In genomic region chr15:85649372-85649771, GRCh38 we compare ENCODE assay signal across 8 cellular contexts.
DNase-seq lines count a peak whose midpoint lies in the region; ATAC-seq, FAIRE-seq and TF ChIP-seq lines count a peak whose summit lies in the region.

No MANE protein-coding gene starts in this region.

- TF ChIP-seq POLR2A in A549 (IDR thresholded peaks at IDR 0.05; ENCODE audit: low read length) (no peak), gastrocnemius medialis (IDR thresholded peaks at IDR 0.05) (no peak)

- no peak for TF ChIP-seq EP300 in A549 (IDR thresholded peaks at IDR 0.05)

- H3K4me3 ChIP-seq in A549 (no peak overlapping the region), fibroblast of pulmonary artery (replicated peaks; ENCODE audit: low read depth, low read length) (no peak overlapping the region), gastrocnemius medialis (no peak overlapping the region)

- FAIRE-seq in A549 (lab: Jason Lieb, UNC) = no peak

- H3K9me3 Mint-ChIP-seq in activated B cell treated with CpG ODN at 0.5 μM for 24 hours = no peaks in the 10 kb centered on the region

- CTCF ChIA-PET in A549 (lab: Yijun Ruan, JAX) = interaction anchor here (0.6 to 1.0 kb wide), 3 partner anchors 12 to 63 kb away, joined by 3 to 5 read pairs (median 3); no protein-coding TSS in a partner anchor
- CTCF ChIA-PET in activated B cell treated with CpG ODN at 0.5 μM for 24 hours (lab: Charles Lee) = no interaction called here

- H3K4me1 Mint-ChIP-seq in activated B cell treated with CpG ODN at 0.5 μM for 24 hours = peaks cover 11% of the 10 kb centered on the region

- ATAC-seq in A549 (peak in 1 of 2 experiments; percentile 67; a peak in 3 of 6 replicates), HG02885 (IDR thresholded peaks at IDR 0.05; ENCODE audit: poor library complexity, unreplicated experiment) (peak; percentile 62), activated B cell treated with CpG ODN at 0.5 μM for 24 hours (ENCODE audit: low read depth) (no peak), gastrocnemius medialis (peak; percentile 43 to 83), HG02588 (IDR thresholded peaks at IDR 0.05; ENCODE audit: unreplicated experiment) (no peak), HG03342 (IDR thresholded peaks at IDR 0.05; ENCODE audit: unreplicated experiment) (no peak)

- H3K4me3 Mint-ChIP-seq in activated B cell treated with CpG ODN at 0.5 μM for 24 hours = no peak overlapping the region

- DNase-seq in A549 (ENCODE audit: low read depth in 1 of 2, low spot score in 1 of 2) (peak in 1 of 2 experiments; percentile 36), activated B cell treated with CpG ODN at 0.5 μM for 24 hours (no peak), fibroblast of pulmonary artery (ENCODE audit: low read depth) (peak; percentile 93), gastrocnemius medialis (no peak), NCI-H2227 treated with DMSO at 0.1 percent for 48 hours (lab: John Stamatoyannopoulos, UW) (no peak)

- peaks cover 73% of the 10 kb centered on the region for H3K36me3 Mint-ChIP-seq in activated B cell treated with CpG ODN at 0.5 μM for 24 hours (ENCODE audit: low read depth)

- TF ChIP-seq CTCF in A549 (IDR thresholded peaks at IDR 0.05) = no peak
- TF ChIP-seq CTCF in activated B cell treated with CpG ODN at 0.5 μM for 24 hours (IDR thresholded peaks at IDR 0.05) = no peak
- TF ChIP-seq CTCF in fibroblast of pulmonary artery (IDR thresholded peaks at IDR 0.05; ENCODE audit: low read length, missing control alignments) = no peak
- no peak for TF ChIP-seq CTCF in gastrocnemius medialis (IDR thresholded peaks at IDR 0.05 in 4 of 5, conservative IDR thresholded peaks at IDR 0.05 in 1 of 5)

- H3K27me3 ChIP-seq in gastrocnemius medialis = no peaks in the 10 kb centered on the region

- TF ChIP-seq RAD21 in A549 (conservative IDR thresholded peaks at IDR 0.05 in 1 of 2, IDR thresholded peaks at IDR 0.05 in 1 of 2) = no peak

- peak overlapping the region; percentile 6 for H3K27ac Mint-ChIP-seq in activated B cell treated with CpG ODN at 0.5 μM for 24 hours

- in situ Hi-C loops in gastrocnemius medialis (cut with MboI; ENCODE audit: low sequenced_read_pairs in 4 of 4) = no loop called here

- 0 out of 3 replicates have a peak overlapping the region, but pooled peaks have one; percentile 6 for H3K4me2 ChIP-seq in A549

- peaks cover 14% of the 10 kb centered on the region; the same call in 2 of the 3 replicates for H3K4me1 ChIP-seq in A549
- peaks cover 21 to 42% of the 10 kb centered on the region in 2 donors for H3K4me1 ChIP-seq in gastrocnemius medialis

- 46% methylated on average over 5 of the region's 5 CpGs for WGBS in A549 (ENCODE audit: missing lambda C conversion rate)

- intact Hi-C loops in activated B cell treated with CpG ODN at 0.5 μM for 24 hours (cut with micrococcal nuclease) (loop anchor here (5.0 to 10.0 kb wide), 2 partner anchors 33 to 55 kb away; no protein-coding TSS in a partner anchor), gastrocnemius medialis (cut with DNase I; ENCODE audit: low total_unique reads) (no loop called here)

- H3K27ac ChIP-seq in A549 (peak overlapping the region in 1 of 2 experiments; percentile 46; a peak in 2 of 6 replicates), gastrocnemius medialis (peak overlapping the region; percentile 46 to 71 (median 62))

- H3K9me3 ChIP-seq in A549 = no peaks in the 10 kb centered on the region
- H3K9me3 ChIP-seq in gastrocnemius medialis = no peaks in the 10 kb centered on the region

- H3K36me3 ChIP-seq in gastrocnemius medialis = peaks cover 0 to 17% of the 10 kb centered on the region in 2 donors

- H3K27me3 Mint-ChIP-seq in activated B cell treated with CpG ODN at 0.5 μM for 24 hours = no peaks in the 10 kb centered on the region

- POLR2A ChIA-PET in A549 (lab: Yijun Ruan, JAX) (no interaction called here), activated B cell treated with CpG ODN at 0.5 μM for 24 hours (lab: Charles Lee) (no interaction called here)

TF ChIP-seq in A549, 52 proteins besides CTCF, POLR2A, EP300 and RAD21:
- TF ChIP-seq CEBPB (IDR thresholded peaks at IDR 0.05) (peak in 1 of 2 experiments; percentile 65; a peak in 2 of 4 replicates), MAX (IDR thresholded peaks at IDR 0.05) (no peak)
TF ChIP-seq in A549: peak in this region for 1.

Comparison
In these comparisons a context has a peak if more than half of its experiments do, and no peak if none do; other contexts are left out.
1. ATAC-seq: peak in HG02885 (single experiment) and gastrocnemius medialis (2 of 2); none in activated B cell treated with CpG ODN at 0.5 μM for 24 hours (single experiment), HG02588 (single experiment) and HG03342 (single experiment).